ENCODE assay signal across 1 cellular context in genomic region chr13:72412481-72412880, GRCh38.
A peak's percentile ranks its signal among the peaks of the same experiment; 100 is the strongest.
TF ChIP-seq lines count a peak whose summit lies in the region.

No MANE protein-coding gene starts in this region.

TF ChIP-seq in HepG2, 621 proteins besides CTCF, POLR2A, EP300 and RAD21 (continued from another document):
- TF ChIP-seq SMAD3 (CRISPR knock-in tag; IDR thresholded peaks at IDR 0.05) (no peak), CEBPG (CRISPR knock-in tag; IDR thresholded peaks at IDR 0.05) (peak; percentile 52; the same call in 1 of the 2 replicates), ZNF704 (CRISPR knock-in tag; IDR thresholded peaks at IDR 0.05; ENCODE audit: borderline replicate concordance) (no peak), ZUFSP (CRISPR knock-in tag; IDR thresholded peaks at IDR 0.05; ENCODE audit: borderline replicate concordance) (no peak), ZNF225 (CRISPR knock-in tag; IDR thresholded peaks at IDR 0.05) (no peak), ZFP62 (CRISPR knock-in tag; IDR thresholded peaks at IDR 0.05) (no peak), ZBTB2 (CRISPR knock-in tag; IDR thresholded peaks at IDR 0.05; ENCODE audit: low read depth) (no peak), HOXA9 (CRISPR knock-in tag; IDR thresholded peaks at IDR 0.05; ENCODE audit: borderline replicate concordance) (no peak)
TF ChIP-seq in HepG2: peak in this region for 8.
